1 cellular context compared by ENCODE assay signal in the genomic region with DNA sequence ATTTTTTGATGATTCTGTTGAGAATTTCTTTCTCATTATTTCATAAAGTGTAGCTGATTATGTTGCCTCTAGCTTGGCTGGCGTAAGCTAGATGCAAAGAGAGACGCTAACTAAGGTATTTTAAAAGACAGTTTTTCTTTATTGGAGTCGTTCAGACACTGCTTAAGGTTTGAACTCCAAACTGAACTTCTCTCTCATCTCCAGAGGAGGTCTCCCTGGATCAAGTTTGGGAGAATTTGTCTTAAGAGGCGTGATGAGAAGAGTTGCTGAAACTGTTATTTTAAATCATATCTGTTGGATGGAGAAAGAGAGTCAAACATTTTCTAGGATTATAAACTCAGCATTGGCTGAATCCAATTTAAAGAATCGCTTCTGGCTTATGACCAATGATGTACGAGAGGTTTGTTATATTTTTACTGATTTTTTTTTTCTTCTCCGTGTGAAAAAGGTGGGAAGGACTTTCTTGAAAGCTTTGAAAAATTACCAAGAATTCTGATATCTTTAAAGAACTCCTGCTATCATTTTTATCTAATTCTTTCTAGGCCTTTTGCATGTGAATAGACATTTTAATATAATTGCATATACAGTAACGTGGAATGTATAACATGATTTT.
TF ChIP-seq lines count a peak whose summit lies in the region.

No MANE protein-coding gene starts in this region.

TF ChIP-seq in K562, 482 proteins besides CTCF, POLR2A, EP300 and RAD21:
- TF ChIP-seq, protein P1, sequence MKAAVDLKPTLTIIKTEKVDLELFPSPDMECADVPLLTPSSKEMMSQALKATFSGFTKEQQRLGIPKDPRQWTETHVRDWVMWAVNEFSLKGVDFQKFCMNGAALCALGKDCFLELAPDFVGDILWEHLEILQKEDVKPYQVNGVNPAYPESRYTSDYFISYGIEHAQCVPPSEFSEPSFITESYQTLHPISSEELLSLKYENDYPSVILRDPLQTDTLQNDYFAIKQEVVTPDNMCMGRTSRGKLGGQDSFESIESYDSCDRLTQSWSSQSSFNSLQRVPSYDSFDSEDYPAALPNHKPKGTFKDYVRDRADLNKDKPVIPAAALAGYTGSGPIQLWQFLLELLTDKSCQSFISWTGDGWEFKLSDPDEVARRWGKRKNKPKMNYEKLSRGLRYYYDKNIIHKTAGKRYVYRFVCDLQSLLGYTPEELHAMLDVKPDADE (conservative IDR thresholded peaks at IDR 0.05; ENCODE audit: control insufficient read depth, low read depth, low read length), result no peak
- no peak for TF ChIP-seq RBM34 (IDR thresholded peaks at IDR 0.05; ENCODE audit: borderline replicate concordance, insufficient read depth, low read length)
- TF ChIP-seq, protein P2, sequence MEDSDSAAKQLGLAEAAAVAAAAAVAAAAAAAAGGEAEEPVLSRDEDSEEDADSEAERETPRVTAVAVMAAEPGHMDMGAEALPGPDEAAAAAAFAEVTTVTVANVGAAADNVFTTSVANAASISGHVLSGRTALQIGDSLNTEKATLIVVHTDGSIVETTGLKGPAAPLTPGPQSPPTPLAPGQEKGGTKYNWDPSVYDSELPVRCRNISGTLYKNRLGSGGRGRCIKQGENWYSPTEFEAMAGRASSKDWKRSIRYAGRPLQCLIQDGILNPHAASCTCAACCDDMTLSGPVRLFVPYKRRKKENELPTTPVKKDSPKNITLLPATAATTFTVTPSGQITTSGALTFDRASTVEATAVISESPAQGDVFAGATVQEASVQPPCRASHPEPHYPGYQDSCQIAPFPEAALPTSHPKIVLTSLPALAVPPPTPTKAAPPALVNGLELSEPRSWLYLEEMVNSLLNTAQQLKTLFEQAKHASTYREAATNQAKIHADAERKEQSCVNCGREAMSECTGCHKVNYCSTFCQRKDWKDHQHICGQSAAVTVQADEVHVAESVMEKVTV (CRISPR knock-in tag; IDR thresholded peaks at IDR 0.05), result peak; percentile 86
- no peak for TF ChIP-seq ZNF586 (CRISPR knock-in tag; conservative IDR thresholded peaks at IDR 0.05)
- no peak for TF ChIP-seq TARDBP (IDR thresholded peaks at IDR 0.05)
- TF ChIP-seq, protein P3, sequence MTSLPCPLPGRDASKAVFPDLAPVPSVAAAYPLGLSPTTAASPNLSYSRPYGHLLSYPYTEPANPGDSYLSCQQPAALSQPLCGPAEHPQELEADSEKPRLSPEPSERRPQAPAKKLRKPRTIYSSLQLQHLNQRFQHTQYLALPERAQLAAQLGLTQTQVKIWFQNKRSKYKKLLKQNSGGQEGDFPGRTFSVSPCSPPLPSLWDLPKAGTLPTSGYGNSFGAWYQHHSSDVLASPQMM (CRISPR knock-in tag; IDR thresholded peaks at IDR 0.05), result no peak
- no peak for TF ChIP-seq ZNF589 (CRISPR knock-in tag; IDR thresholded peaks at IDR 0.05; ENCODE audit: low read depth)
- TF ChIP-seq ZNF134 (CRISPR knock-in tag; conservative IDR thresholded peaks at IDR 0.05), result no peak
- peak; percentile 46; the same call in 1 of the 2 replicates for TF ChIP-seq ARID2 (IDR thresholded peaks at IDR 0.05)
- TF ChIP-seq POLR2H (tag; IDR thresholded peaks at IDR 0.05; ENCODE audit: low read depth), result 0 out of 2 replicates have a peak, but pooled peaks have one; percentile 49
- TF ChIP-seq, protein P4, sequence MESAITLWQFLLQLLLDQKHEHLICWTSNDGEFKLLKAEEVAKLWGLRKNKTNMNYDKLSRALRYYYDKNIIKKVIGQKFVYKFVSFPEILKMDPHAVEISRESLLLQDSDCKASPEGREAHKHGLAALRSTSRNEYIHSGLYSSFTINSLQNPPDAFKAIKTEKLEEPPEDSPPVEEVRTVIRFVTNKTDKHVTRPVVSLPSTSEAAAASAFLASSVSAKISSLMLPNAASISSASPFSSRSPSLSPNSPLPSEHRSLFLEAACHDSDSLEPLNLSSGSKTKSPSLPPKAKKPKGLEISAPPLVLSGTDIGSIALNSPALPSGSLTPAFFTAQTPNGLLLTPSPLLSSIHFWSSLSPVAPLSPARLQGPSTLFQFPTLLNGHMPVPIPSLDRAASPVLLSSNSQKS (CRISPR knock-in tag; IDR thresholded peaks at IDR 0.05), result no peak
- TF ChIP-seq HOXB6 (CRISPR knock-in tag; IDR thresholded peaks at IDR 0.05; ENCODE audit: borderline replicate concordance), result no peak
- TF ChIP-seq CXXC5 (CRISPR knock-in tag; IDR thresholded peaks at IDR 0.05), result no peak
- TF ChIP-seq, protein P5, sequence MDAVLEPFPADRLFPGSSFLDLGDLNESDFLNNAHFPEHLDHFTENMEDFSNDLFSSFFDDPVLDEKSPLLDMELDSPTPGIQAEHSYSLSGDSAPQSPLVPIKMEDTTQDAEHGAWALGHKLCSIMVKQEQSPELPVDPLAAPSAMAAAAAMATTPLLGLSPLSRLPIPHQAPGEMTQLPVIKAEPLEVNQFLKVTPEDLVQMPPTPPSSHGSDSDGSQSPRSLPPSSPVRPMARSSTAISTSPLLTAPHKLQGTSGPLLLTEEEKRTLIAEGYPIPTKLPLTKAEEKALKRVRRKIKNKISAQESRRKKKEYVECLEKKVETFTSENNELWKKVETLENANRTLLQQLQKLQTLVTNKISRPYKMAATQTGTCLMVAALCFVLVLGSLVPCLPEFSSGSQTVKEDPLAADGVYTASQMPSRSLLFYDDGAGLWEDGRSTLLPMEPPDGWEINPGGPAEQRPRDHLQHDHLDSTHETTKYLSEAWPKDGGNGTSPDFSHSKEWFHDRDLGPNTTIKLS (IDR thresholded peaks at IDR 0.05; ENCODE audit: borderline replicate concordance, low read depth), result no peak
- no peak for TF ChIP-seq PBX2 (CRISPR knock-in tag; IDR thresholded peaks at IDR 0.05; ENCODE audit: low read depth)
- TF ChIP-seq PBX2 (tag; conservative IDR thresholded peaks at IDR 0.05; ENCODE audit: low read depth), result peak; percentile 14; the same call in 1 of the 2 replicates
- TF ChIP-seq ZNF347 (CRISPR knock-in tag; IDR thresholded peaks at IDR 0.05; ENCODE audit: low read depth), result no peak
- peak; percentile 74 for TF ChIP-seq SMC3 (conservative IDR thresholded peaks at IDR 0.05; ENCODE audit: insufficient read depth, low read depth, low read length)
- 0 out of 2 replicates have a peak, but pooled peaks have one; percentile 43 for TF ChIP-seq CC2D1A (IDR thresholded peaks at IDR 0.05)
- TF ChIP-seq FOSL1 (tag; conservative IDR thresholded peaks at IDR 0.05), result 0 out of 2 replicates have a peak, but pooled peaks have one; percentile 15
- TF ChIP-seq BRF1 (IDR thresholded peaks at IDR 0.05; ENCODE audit: borderline replicate concordance, extremely low read depth, insufficient read length), result no peak
- TF ChIP-seq ZNF24 (IDR thresholded peaks at IDR 0.05), result 0 out of 2 replicates have a peak, but pooled peaks have one; percentile 27
- no peak for TF ChIP-seq NR0B1 (IDR thresholded peaks at IDR 0.05; ENCODE audit: partially characterized antibody)
